ENCODE assay signal across 13 cellular contexts in the genomic region with DNA sequence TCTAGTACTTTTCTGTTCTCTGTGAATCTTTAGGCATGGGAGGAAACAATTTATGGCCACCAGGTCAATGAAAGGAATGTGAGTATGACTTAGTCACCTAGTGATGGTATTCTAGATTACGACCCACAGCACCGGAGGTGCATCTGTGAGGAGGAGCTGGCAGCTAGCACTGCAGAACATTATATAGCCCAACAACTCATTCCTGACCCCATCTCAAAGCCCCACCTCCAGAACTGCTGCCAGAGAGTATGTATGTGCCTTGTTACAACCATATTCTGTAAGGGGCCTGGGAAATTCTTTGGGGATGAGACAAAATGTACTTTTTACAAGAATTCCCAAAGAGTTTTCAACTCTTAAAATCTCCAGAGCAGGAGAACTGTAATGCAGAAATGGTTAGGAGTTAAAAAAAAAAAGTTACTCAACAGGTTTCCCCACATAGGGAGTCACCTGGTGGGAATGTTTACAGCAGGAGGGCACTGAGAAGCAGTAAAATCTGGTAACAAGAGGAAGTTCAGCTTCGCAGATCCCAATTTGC. TPM values are rescaled to one million over a fixed set of nuclear protein-coding genes. Genes with fewer than 3 reads are reported as not detected.
DNase-seq lines count a peak whose midpoint lies in the region; ATAC-seq and TF ChIP-seq lines count a peak whose summit lies in the region.
"Had no signal": no experiment of that assay in that cellular context is flagged by ENCODE, and none has a peak within 500 bp of the region (broad histone marks: within the 10 kb centered on the region; RNA-seq: fewer than 3 reads in every experiment).

No MANE protein-coding gene starts in this region.

- CTCF ChIA-PET in Caco-2 (lab: Charles Lee): interaction anchor here (0.9 kb wide), 1 partner anchor 90 kb away, joined by 3 read pairs; a partner anchor contains a TSS

- H3K27me3 Mint-ChIP-seq in Caco-2 (ENCODE audit: insufficient read depth, unreplicated experiment) (no peaks in the 10 kb centered on the region), nephron (ENCODE audit: low read depth) (no peaks in the 10 kb centered on the region)
- H3K27me3 Mint-ChIP-seq: activated CD8-positive, alpha-beta memory T cell treated with anti-CD3 and anti-CD28 coated beads, Interleukin-2, amount 10 ng/mL, durations not matched to agents 7 days and 5 days; stimulated activated memory B cell treated with anti-CD40 and anti-IgM and Interleukin-4, amounts not matched to agents 10 μg/mL and 1 μg/mL and 100 μg/mL, for 72 hours had no signal

- H3K27ac Mint-ChIP-seq in Caco-2 (ENCODE audit: unreplicated experiment) (peak overlapping the region; percentile 95), nephron (peak overlapping the region; percentile 86 to 93 (median 92))
- H3K27ac Mint-ChIP-seq: activated CD8-positive, alpha-beta memory T cell treated with anti-CD3 and anti-CD28 coated beads, Interleukin-2, amount 10 ng/mL, durations not matched to agents 7 days and 5 days; neural progenitor cell; stimulated activated memory B cell treated with anti-CD40 and anti-IgM and Interleukin-4, amounts not matched to agents 10 μg/mL and 1 μg/mL and 100 μg/mL, for 72 hours had no signal

- H3K9me3 Mint-ChIP-seq in Caco-2 (ENCODE audit: unreplicated experiment) (no peaks in the 10 kb centered on the region), nephron (no peaks in the 10 kb centered on the region)
- H3K9me3 Mint-ChIP-seq: neural progenitor cell; stimulated activated memory B cell treated with anti-CD40 and anti-IgM and Interleukin-4, amounts not matched to agents 10 μg/mL and 1 μg/mL and 100 μg/mL, for 72 hours had no signal

- POLR2A ChIA-PET in Caco-2 (lab: Charles Lee): interaction anchor here (0.5 to 1.0 kb wide), 4 partner anchors 22 to 461 kb away, joined by 3 to 6 read pairs (median 4); a partner anchor contains a TSS

- intact Hi-C loops in Caco-2 (cut with micrococcal nuclease; ENCODE audit: unreplicated experiment): loop anchor here (1.0 to 5.0 kb wide), 4 partner anchors 22 to 200 kb away; a partner anchor contains a TSS

- ATAC-seq in GM19463 (IDR thresholded peaks at IDR 0.05; ENCODE audit: unreplicated experiment): no peak
- ATAC-seq in HG03469 (IDR thresholded peaks at IDR 0.05; ENCODE audit: unreplicated experiment): no peak
- ATAC-seq: activated CD8-positive, alpha-beta memory T cell treated with anti-CD3 and anti-CD28 coated beads, Interleukin-2, amount 10 ng/mL, durations not matched to agents 7 days and 5 days; stimulated activated memory B cell treated with anti-CD40 and anti-IgM and Interleukin-4, amounts not matched to agents 10 μg/mL and 1 μg/mL and 100 μg/mL, for 72 hours had no signal

- peak in 1 of 2 experiments; percentile 14 for TF ChIP-seq CTCF in Caco-2 (IDR thresholded peaks at IDR 0.05; ENCODE audit: insufficient read depth in 1 of 2, low read depth in 1 of 2, low read length in 1 of 2, severe bottlenecking in 1 of 2, unreplicated experiment in 1 of 2)
- no peak for TF ChIP-seq CTCF in nephron (IDR thresholded peaks at IDR 0.05; ENCODE audit: unreplicated experiment in 3 of 3)

- peaks cover 9% of the 10 kb centered on the region for H3K36me3 ChIP-seq in Caco-2 (ENCODE audit: control insufficient read depth, insufficient read depth, low read length)
- H3K36me3 ChIP-seq in MG63: peaks cover 84% of the 10 kb centered on the region
- H3K36me3 ChIP-seq: neural progenitor cell had no signal

- H3K4me3 Mint-ChIP-seq in Caco-2 (ENCODE audit: unreplicated experiment) (peak overlapping the region; percentile 74), nephron (no peak overlapping the region)
- H3K4me3 Mint-ChIP-seq: activated CD8-positive, alpha-beta memory T cell treated with anti-CD3 and anti-CD28 coated beads, Interleukin-2, amount 10 ng/mL, durations not matched to agents 7 days and 5 days; neural progenitor cell; stimulated activated memory B cell treated with anti-CD40 and anti-IgM and Interleukin-4, amounts not matched to agents 10 μg/mL and 1 μg/mL and 100 μg/mL, for 72 hours had no signal

- peaks cover 40% of the 10 kb centered on the region for H3K4me1 ChIP-seq in Caco-2
- H3K4me1 ChIP-seq: neural progenitor cell had no signal

- H3K4me3 ChIP-seq in Caco-2 (ENCODE audit: low read depth, low read length): no peak overlapping the region
- H3K4me3 ChIP-seq in MG63: no peak overlapping the region
- H3K4me3 ChIP-seq: neural progenitor cell had no signal

- H3K36me3 Mint-ChIP-seq in Caco-2 (ENCODE audit: insufficient read depth, unreplicated experiment) (peaks cover 66% of the 10 kb centered on the region), nephron (ENCODE audit: low read depth) (peaks cover 57% of the 10 kb centered on the region)

- no TSS peak for BruUV-seq in Caco-2 (replicated peaks; lab: Mats Ljungman, UMichigan)

- no peaks in the 10 kb centered on the region for H3K9me3 ChIP-seq in Caco-2
- H3K9me3 ChIP-seq in MG63: no peaks in the 10 kb centered on the region

- peak; percentile 83 to 89 for DNase-seq in Caco-2
- peak; percentile 44 for DNase-seq in MG63
- DNase-seq in dermis microvascular lymphatic vessel endothelial cell (ENCODE audit: low read depth in 2 of 2): peak; percentile 41 to 92
- no peak for DNase-seq in NCI-H146 treated with DMSO at 0.1 percent for 48 hours (lab: John Stamatoyannopoulos, UW; ENCODE audit: unreplicated experiment)
- DNase-seq in NCI-H446 treated with DMSO at 0.1 percent for 48 hours (lab: John Stamatoyannopoulos, UW): no peak
- DNase-seq: activated CD8-positive, alpha-beta memory T cell treated with anti-CD3 and anti-CD28 coated beads, Interleukin-2, amount 10 ng/mL, durations not matched to agents 7 days and 5 days; effector CD8-positive, alpha-beta T cell; GF-D8 had no signal

- no peaks in the 10 kb centered on the region for H3K27me3 ChIP-seq in Caco-2 (replicated peaks; ENCODE audit: control insufficient read depth, insufficient read depth, low read length)
- H3K27me3 ChIP-seq in MG63: no peaks in the 10 kb centered on the region
- H3K27me3 ChIP-seq: neural progenitor cell had no signal

- peaks cover 34% of the 10 kb centered on the region for H3K4me1 Mint-ChIP-seq in Caco-2 (ENCODE audit: low read depth, unreplicated experiment)
- H3K4me1 Mint-ChIP-seq in nephron: peaks cover 47% of the 10 kb centered on the region
- H3K4me1 Mint-ChIP-seq: neural progenitor cell; stimulated activated memory B cell treated with anti-CD40 and anti-IgM and Interleukin-4, amounts not matched to agents 10 μg/mL and 1 μg/mL and 100 μg/mL, for 72 hours had no signal

RNA-seq across cellular contexts. Expression of a gene that starts 34.9 kb away (rescaled TPM):
- total RNA-seq in Caco-2 (2022) (61.6 and 62.6 TPM in 2 replicates), dermis microvascular lymphatic vessel endothelial cell (25.8 and 28.1 TPM in 2 replicates)
- 38.6 and 40.3 TPM in 2 replicates for total RNA-seq in MG63 (2014; rRNA removed; shearing (Covaris generic); ENCODE audit: low replicate concordance)

Comparison
In these comparisons a context has a peak if more than half of its experiments do, and no peak if none do; other contexts are left out.
1. DNase-seq: peak in Caco-2 (2 of 2), MG63 (single experiment) and dermis microvascular lymphatic vessel endothelial cell (2 of 2); none in NCI-H146 treated with DMSO at 0.1 percent for 48 hours (single experiment) and NCI-H446 treated with DMSO at 0.1 percent for 48 hours (single experiment).